In genomic region chr19:33546656-33547055, GRCh38 we compare ENCODE assay signal across 33 cellular contexts.
"Had no signal": no experiment of that assay in that cellular context is flagged by ENCODE, and none has a peak within 500 bp of the region (broad histone marks: within the 10 kb centered on the region; RNA-seq: fewer than 3 reads in every experiment).

No MANE protein-coding gene starts in this region.

- H3K36me3 Mint-ChIP-seq: activated CD8-positive, alpha-beta memory T cell treated with anti-CD3 and anti-CD28 coated beads, Interleukin-2, amount 10 ng/mL, durations not matched to agents 7 days and 5 days; activated naive CD4-positive, alpha-beta T cell treated with anti-CD3 and anti-CD28 coated beads, Interleukin-2, amount 50 U/mL, for 72 hours; activated naive CD8-positive, alpha-beta T cell treated with anti-CD3 and anti-CD28 coated beads for 36 hours; T-cell; WTC11 had no signal

- H3K36me3 ChIP-seq: adrenal gland, brain microvascular endothelial cell, breast epithelium had no signal

- H3K27me3 ChIP-seq: body of pancreas, brain microvascular endothelial cell had no signal

- H3K4me3 ChIP-seq: adrenal gland, body of pancreas, breast epithelium had no signal

- DNase-seq: activated CD4-positive, alpha-beta memory T cell treated with anti-CD3 and anti-CD28 coated beads, Interleukin-2, amount 10 ng/mL, durations not matched to agents 7 days and 5 days; activated CD4-positive, alpha-beta T cell treated with anti-CD3 and anti-CD28 coated beads for 1 hour; activated CD4-positive, alpha-beta T cell treated with anti-CD3 and anti-CD28 coated beads for 36 hours; activated CD4-positive, alpha-beta T cell treated with anti-CD3 and anti-CD28 coated beads for 48 hours; activated CD4-positive, alpha-beta T cell treated with anti-CD3 and anti-CD28 coated beads, Interleukin-2, amount 10 ng/mL, durations not matched to agents 7 days and 5 days; activated CD4-positive, alpha-beta T cell treated with anti-CD3 and anti-CD28 coated beads, Interleukin-2, amount 50 U/mL, for 48 hours; activated CD4-positive, CD25-positive, alpha-beta regulatory T cell; activated CD8-positive, alpha-beta memory T cell treated with anti-CD3 and anti-CD28 coated beads for 24 hours; activated CD8-positive, alpha-beta memory T cell treated with anti-CD3 and anti-CD28 coated beads, Interleukin-2, amount 10 ng/mL, durations not matched to agents 7 days and 5 days; activated CD8-positive, alpha-beta memory T cell treated with anti-CD3 and anti-CD28 coated beads, Interleukin-2, amount 50 U/mL, for 48 hours; activated CD8-positive, alpha-beta T cell treated with anti-CD3 and anti-CD28 coated beads, Interleukin-2, amount 10 ng/mL, durations not matched to agents 7 days and 5 days; activated effector memory CD4-positive, alpha-beta T cell treated with Interleukin-2 at 50 U/mL for 16 hours; activated gamma-delta T cell; activated naive CD4-positive, alpha-beta T cell treated with anti-CD3 and anti-CD28 coated beads, Interleukin-2, amount 50 U/mL, for 16 hours; activated naive CD4-positive, alpha-beta T cell treated with Interleukin-2 at 50 U/mL for 16 hours; activated naive CD8-positive, alpha-beta T cell treated with anti-CD3 and anti-CD28 coated beads for 36 hours; activated T-cell treated with anti-CD3 and anti-CD28 coated beads, Interleukin-2, amount 50 U/mL, for 24 hours; activated T-cell treated with anti-CD3 and anti-CD28 coated beads, Interleukin-2, amount 50 U/mL, for 48 hours; adrenal gland; amniotic stem cell; body of pancreas; brain microvascular endothelial cell; cerebellar nuclear complex; T-cell; T-helper 17 cell had no signal

- H3K4me1 Mint-ChIP-seq: activated CD4-positive, alpha-beta memory T cell treated with anti-CD3 and anti-CD28 coated beads, Interleukin-2, amount 10 ng/mL, durations not matched to agents 7 days and 5 days; activated CD4-positive, alpha-beta T cell treated with anti-CD3 and anti-CD28 coated beads for 36 hours; activated CD4-positive, alpha-beta T cell treated with anti-CD3 and anti-CD28 coated beads, Interleukin-2, amount 10 ng/mL, durations not matched to agents 7 days and 5 days; activated CD8-positive, alpha-beta memory T cell treated with anti-CD3 and anti-CD28 coated beads, Interleukin-2, amount 10 ng/mL, durations not matched to agents 7 days and 5 days; activated naive CD8-positive, alpha-beta T cell treated with anti-CD3 and anti-CD28 coated beads for 36 hours; central memory CD8-positive, alpha-beta T cell; T-cell had no signal

- H3K27ac Mint-ChIP-seq: activated CD4-positive, alpha-beta memory T cell treated with anti-CD3 and anti-CD28 coated beads, Interleukin-2, amount 10 ng/mL, durations not matched to agents 7 days and 5 days; activated CD4-positive, alpha-beta T cell treated with anti-CD3 and anti-CD28 coated beads for 36 hours; activated CD4-positive, alpha-beta T cell treated with anti-CD3 and anti-CD28 coated beads, Interleukin-2, amount 10 ng/mL, durations not matched to agents 7 days and 5 days; activated CD8-positive, alpha-beta memory T cell treated with anti-CD3 and anti-CD28 coated beads, Interleukin-2, amount 10 ng/mL, durations not matched to agents 7 days and 5 days; activated CD8-positive, alpha-beta T cell treated with anti-CD3 and anti-CD28 coated beads, Interleukin-2, amount 10 ng/mL, durations not matched to agents 7 days and 5 days; activated naive CD8-positive, alpha-beta T cell treated with anti-CD3 and anti-CD28 coated beads for 36 hours; activated T-cell treated with anti-CD3 and anti-CD28 coated beads, Interleukin-2, amount 50 U/mL, for 24 hours; activated T-helper 2 cell treated with anti-CD3 and anti-CD28 coated beads, Interferon-gamma antibody, Interleukin-2, Interleukin-4, amounts not matched to agents 10 μg/mL and 5 μg/mL and 100 μg/mL, durations not matched to agents 14 hours and 24 hours and 36 hours; T-cell; T-helper 17 cell; WTC11 had no signal

- FAIRE-seq: astrocyte, TTC549 had no signal

- H3K9me3 Mint-ChIP-seq: activated CD4-positive, alpha-beta memory T cell treated with anti-CD3 and anti-CD28 coated beads, Interleukin-2, amount 10 ng/mL, durations not matched to agents 7 days and 5 days; activated CD4-positive, alpha-beta T cell treated with anti-CD3 and anti-CD28 coated beads, Interleukin-2, amount 10 ng/mL, durations not matched to agents 7 days and 5 days; activated naive CD4-positive, alpha-beta T cell treated with anti-CD3 and anti-CD28 coated beads, Interleukin-2, amount 50 U/mL, for 72 hours; activated naive CD8-positive, alpha-beta T cell treated with anti-CD3 and anti-CD28 coated beads for 36 hours; activated T-cell treated with anti-CD3 and anti-CD28 coated beads, Interleukin-2, amount 50 U/mL, for 24 hours; activated T-helper 2 cell treated with anti-CD3 and anti-CD28 coated beads, Interferon-gamma antibody, Interleukin-2, Interleukin-4, amounts not matched to agents 10 μg/mL and 5 μg/mL and 100 μg/mL, durations not matched to agents 14 hours and 24 hours and 36 hours; central memory CD8-positive, alpha-beta T cell; T-cell; WTC11 had no signal

- H3K27ac ChIP-seq: adrenal gland, body of pancreas, brain microvascular endothelial cell, breast epithelium, VCaP had no signal

- H3K4me3 Mint-ChIP-seq: activated CD4-positive, alpha-beta memory T cell treated with anti-CD3 and anti-CD28 coated beads, Interleukin-2, amount 10 ng/mL, durations not matched to agents 7 days and 5 days; activated CD4-positive, alpha-beta T cell treated with anti-CD3 and anti-CD28 coated beads for 36 hours; activated CD4-positive, alpha-beta T cell treated with anti-CD3 and anti-CD28 coated beads, Interleukin-2, amount 10 ng/mL, durations not matched to agents 7 days and 5 days; activated CD8-positive, alpha-beta memory T cell treated with anti-CD3 and anti-CD28 coated beads, Interleukin-2, amount 10 ng/mL, durations not matched to agents 7 days and 5 days; activated CD8-positive, alpha-beta T cell treated with anti-CD3 and anti-CD28 coated beads, Interleukin-2, amount 10 ng/mL, durations not matched to agents 7 days and 5 days; activated naive CD8-positive, alpha-beta T cell treated with anti-CD3 and anti-CD28 coated beads for 36 hours; activated T-cell treated with anti-CD3 and anti-CD28 coated beads, Interleukin-2, amount 50 U/mL, for 24 hours; central memory CD8-positive, alpha-beta T cell; T-cell; T-helper 17 cell; WTC11 had no signal

- H3K9me3 ChIP-seq: adrenal gland, body of pancreas, breast epithelium had no signal

- H3K4me1 ChIP-seq: adrenal gland, body of pancreas, breast epithelium had no signal

- H3K27me3 Mint-ChIP-seq: activated CD8-positive, alpha-beta memory T cell treated with anti-CD3 and anti-CD28 coated beads, Interleukin-2, amount 10 ng/mL, durations not matched to agents 7 days and 5 days had no signal
